9 cellular contexts compared by ENCODE assay signal in genomic region chrX:30488092-30488491, GRCh38.
DNase-seq lines count a peak whose midpoint lies in the region; ATAC-seq, FAIRE-seq and TF ChIP-seq lines count a peak whose summit lies in the region.
"Had no signal": no experiment of that assay in that cellular context is flagged by ENCODE, and none has a peak within 500 bp of the region (broad histone marks: within the 10 kb centered on the region; RNA-seq: fewer than 3 reads in every experiment).

No MANE protein-coding gene starts in this region.

- peaks cover 2% of the 10 kb centered on the region for H3K36me3 Mint-ChIP-seq in neural progenitor cell

- H3K27ac ChIP-seq in OCI-LY7 (ENCODE audit: low read depth, low read length, poor library complexity, severe bottlenecking): no peak overlapping the region
- no peak overlapping the region for H3K27ac ChIP-seq in neural progenitor cell
- H3K27ac ChIP-seq: SJCRH30 had no signal

- no peaks in the 10 kb centered on the region for H3F3A ChIP-seq in neural progenitor cell (ENCODE audit: low read depth)

- CTCF ChIA-PET in OCI-LY7 (lab: Charles Lee; ENCODE audit: unreplicated experiment): no interaction called here

- ATAC-seq in GM18867 (IDR thresholded peaks at IDR 0.05; ENCODE audit: unreplicated experiment) (peak; percentile 78), HG02678 (IDR thresholded peaks at IDR 0.05; ENCODE audit: unreplicated experiment) (peak; percentile 61), HG03196 (IDR thresholded peaks at IDR 0.05; ENCODE audit: unreplicated experiment) (no peak)

- H3K9me2 ChIP-seq in OCI-LY7 (ENCODE audit: insufficient read depth, low read length): no peaks in the 10 kb centered on the region

- H3K27me3 ChIP-seq in neural progenitor cell: no peaks in the 10 kb centered on the region
- H3K27me3 ChIP-seq: SJCRH30 had no signal

- H3K4me2 ChIP-seq in OCI-LY7 (ENCODE audit: low read length) (no peak overlapping the region), neural progenitor cell (no peak overlapping the region)

- H3K9me3 Mint-ChIP-seq in neural progenitor cell: peaks cover 5% of the 10 kb centered on the region

- H3K36me3 ChIP-seq in OCI-LY7 (ENCODE audit: insufficient read depth, low read length): no peaks in the 10 kb centered on the region
- no peaks in the 10 kb centered on the region for H3K36me3 ChIP-seq in neural progenitor cell
- H3K36me3 ChIP-seq: SJCRH30 had no signal

- no peak for DNase-seq in OCI-LY7 (ENCODE audit: low spot score)
- peak; percentile 2 for DNase-seq in neural progenitor cell (ENCODE audit: low spot score)
- no peak for DNase-seq in H54 (ENCODE audit: insufficient read length, low spot score)
- DNase-seq in HK-2 (ENCODE audit: unreplicated experiment): no peak
- DNase-seq in HT-29 (ENCODE audit: low spot score): no peak

- H3K4me3 ChIP-seq in OCI-LY7 (ENCODE audit: low read depth, low read length, poor library complexity, severe bottlenecking): no peak overlapping the region
- H3K4me3 ChIP-seq in neural progenitor cell: no peak overlapping the region
- H3K4me3 ChIP-seq: SJCRH30 had no signal

- H3K27me3 Mint-ChIP-seq in neural progenitor cell (ENCODE audit: insufficient read depth, low read depth): no peaks in the 10 kb centered on the region

- FAIRE-seq in H54 (lab: Jason Lieb, UNC): no peak

- H3K27ac Mint-ChIP-seq in neural progenitor cell: no peak overlapping the region

- H3K79me2 ChIP-seq in OCI-LY7 (ENCODE audit: insufficient read depth, low read depth, low read length): no peaks in the 10 kb centered on the region
- H3K79me2 ChIP-seq in neural progenitor cell (ENCODE audit: low read depth): no peaks in the 10 kb centered on the region

- no TSS peak for BruUV-seq in OCI-LY7 (replicated peaks; lab: Mats Ljungman, UMichigan)

- H4K20me1 ChIP-seq in OCI-LY7 (ENCODE audit: insufficient read depth, low read length) (no peaks in the 10 kb centered on the region), neural progenitor cell (ENCODE audit: low read depth) (no peaks in the 10 kb centered on the region)

- POLR2A ChIA-PET in OCI-LY7 (lab: Charles Lee): no interaction called here

- H3K9ac ChIP-seq in neural progenitor cell: no peak overlapping the region

- H2AFZ ChIP-seq in OCI-LY7 (ENCODE audit: low read length): no peak overlapping the region
- H2AFZ ChIP-seq in neural progenitor cell (replicated peaks): no peak overlapping the region

- intact Hi-C loops in OCI-LY7 (cut with micrococcal nuclease; ENCODE audit: unreplicated experiment): no loop called here

- TF ChIP-seq CTCF in OCI-LY7 (conservative IDR thresholded peaks at IDR 0.05; ENCODE audit: low read length) (peak; percentile 40), neural progenitor cell (IDR thresholded peaks at IDR 0.05) (peak; percentile 32)

- H3K4me1 Mint-ChIP-seq in neural progenitor cell: no peaks in the 10 kb centered on the region

- no peak for TF ChIP-seq POLR2A in H54 (IDR thresholded peaks at IDR 0.05; ENCODE audit: low read depth, low read length)

- no peaks in the 10 kb centered on the region for H3K9me3 ChIP-seq in OCI-LY7 (ENCODE audit: low read length)
- H3K9me3 ChIP-seq in neural progenitor cell (ENCODE audit: low read depth): no peaks in the 10 kb centered on the region
- H3K9me3 ChIP-seq: SJCRH30 had no signal

- H3K4me3 Mint-ChIP-seq in neural progenitor cell: no peak overlapping the region

- H3K4me1 ChIP-seq in OCI-LY7 (ENCODE audit: insufficient read depth, low read length, poor library complexity, severe bottlenecking) (no peaks in the 10 kb centered on the region), neural progenitor cell (no peaks in the 10 kb centered on the region)
- H3K4me1 ChIP-seq: SJCRH30 had no signal
